In genomic region chr10:6052247-6053221, GRCh38 we compare ENCODE assay signal across 9 cellular contexts. TPM values are rescaled to one million over a fixed set of nuclear protein-coding genes. Genes with fewer than 3 reads are reported as not detected.
DNase-seq lines count a peak whose midpoint lies in the region; ATAC-seq and TF ChIP-seq lines count a peak whose summit lies in the region.
"Had no signal": no experiment of that assay in that cellular context is flagged by ENCODE, and none has a peak within 500 bp of the region (broad histone marks: within the 10 kb centered on the region; RNA-seq: fewer than 3 reads in every experiment).

No MANE protein-coding gene starts in this region.

- peak overlapping the region; percentile 0 for H3K4me3 ChIP-seq in CD8-positive, alpha-beta T cell (ENCODE audit: low read depth, low read length)
- no peak overlapping the region for H3K4me3 ChIP-seq in Karpas-422 (ENCODE audit: low read length)

- ATAC-seq in CD8-positive, alpha-beta T cell: peak; percentile 50
- ATAC-seq in HG03097 (IDR thresholded peaks at IDR 0.05; ENCODE audit: low FRiP score, unreplicated experiment): peak; percentile 27
- no peak for ATAC-seq in HG02970 (IDR thresholded peaks at IDR 0.05; ENCODE audit: low FRiP score, unreplicated experiment)

- no peaks in the 10 kb centered on the region for H3K36me3 Mint-ChIP-seq in CD8-positive, alpha-beta T cell
- no peaks in the 10 kb centered on the region for H3K36me3 Mint-ChIP-seq in immature natural killer cell

- H3K4me1 Mint-ChIP-seq in CD8-positive, alpha-beta T cell (ENCODE audit: low read depth): peaks cover 70% of the 10 kb centered on the region
- H3K4me1 Mint-ChIP-seq in immature natural killer cell: peaks cover 49 to 55% of the 10 kb centered on the region in 2 donors
- H3K4me1 Mint-ChIP-seq: nephron had no signal

- no peaks in the 10 kb centered on the region for H3K9me3 Mint-ChIP-seq in CD8-positive, alpha-beta T cell
- no peaks in the 10 kb centered on the region for H3K9me3 Mint-ChIP-seq in immature natural killer cell
- H3K9me3 Mint-ChIP-seq: nephron had no signal

- H3K79me2 ChIP-seq in Karpas-422 (ENCODE audit: low read length): no peaks in the 10 kb centered on the region

- TF ChIP-seq CTCF in CD8-positive, alpha-beta T cell (IDR thresholded peaks at IDR 0.05): no peak

- intact Hi-C loops in CD8-positive, alpha-beta T cell (cut with DNase I, micrococcal nuclease): loop anchor here (1.0 to 5.0 kb wide), 5 partner anchors 10 to 75 kb away; partner anchors contain the start of genes IL15RA (in 2 of the 2) and IL2RA (in 2 of the 2)

- H3K27ac ChIP-seq in CD8-positive, alpha-beta T cell (ENCODE audit: low read depth, low read length): no peak overlapping the region
- no peak overlapping the region for H3K27ac ChIP-seq in Karpas-422 (ENCODE audit: low read length)

- DNase-seq in CD8-positive, alpha-beta T cell: peak; percentile 41 to 84 (median 72)
- DNase-seq in activated CD8-positive, alpha-beta memory T cell treated with anti-CD3 and anti-CD28 coated beads for 1 hour (ENCODE audit: extremely low read depth in 1 of 2, low read depth in 1 of 2): peak; percentile 51 to 63
- DNase-seq in immature natural killer cell (peak; percentile 81 to 86 (median 82)), dermis blood vessel endothelial cell (no peak), Karpas-422 (no peak)
- peak; percentile 86 for DNase-seq in stimulated activated naive CD4-positive, alpha-beta T cell treated with Interleukin-2 at 50 U/mL for 16 hours (lab: John Stamatoyannopoulos, UW)

- H3K9me3 ChIP-seq in CD8-positive, alpha-beta T cell (ENCODE audit: low read length): no peaks in the 10 kb centered on the region
- H3K9me3 ChIP-seq in Karpas-422 (ENCODE audit: low read length): no peaks in the 10 kb centered on the region

- no peaks in the 10 kb centered on the region for H3K9me2 ChIP-seq in Karpas-422 (replicated peaks; ENCODE audit: insufficient read depth, low read length)

- H3K36me3 ChIP-seq in CD8-positive, alpha-beta T cell (ENCODE audit: insufficient read depth, low read length): no peaks in the 10 kb centered on the region
- no peaks in the 10 kb centered on the region for H3K36me3 ChIP-seq in Karpas-422 (ENCODE audit: insufficient read depth, low read length)

- H3K27me3 Mint-ChIP-seq in CD8-positive, alpha-beta T cell (ENCODE audit: low read depth): no peaks in the 10 kb centered on the region
- peaks cover 15 to 26% (median 21%) of the 10 kb centered on the region in 3 donors for H3K27me3 Mint-ChIP-seq in immature natural killer cell (ENCODE audit: low read depth in 3 of 3)

- H3K4me2 ChIP-seq in Karpas-422 (ENCODE audit: low read depth, low read length, poor library complexity, severe bottlenecking): no peak overlapping the region

- peak overlapping the region; percentile 66 for H3K4me3 Mint-ChIP-seq in CD8-positive, alpha-beta T cell
- peak overlapping the region; percentile 82 to 93 (median 85) for H3K4me3 Mint-ChIP-seq in immature natural killer cell
- H3K4me3 Mint-ChIP-seq: nephron had no signal

- no peaks in the 10 kb centered on the region for H3K27me3 ChIP-seq in CD8-positive, alpha-beta T cell (ENCODE audit: insufficient read depth, low read length)
- H3K27me3 ChIP-seq in Karpas-422 (ENCODE audit: low read length): no peaks in the 10 kb centered on the region; the same call in 1 of the 2 replicates

- H3K9ac ChIP-seq in Karpas-422 (ENCODE audit: low read length): no peak overlapping the region

- H3K27ac Mint-ChIP-seq in CD8-positive, alpha-beta T cell: peak overlapping the region; percentile 89
- H3K27ac Mint-ChIP-seq in immature natural killer cell: peak overlapping the region; percentile 82 to 98 (median 93)
- H3K27ac Mint-ChIP-seq: nephron had no signal

- H2AFZ ChIP-seq in Karpas-422 (ENCODE audit: low read length): no peak overlapping the region

- CTCF ChIA-PET in CD8-positive, alpha-beta T cell (lab: Charles Lee): interaction anchor here (1.2 to 7.2 kb wide), 5 partner anchors 14 to 38 kb away, joined by 3 to 78 read pairs (median 29); no protein-coding TSS in a partner anchor

- POLR2A ChIA-PET in CD8-positive, alpha-beta T cell (lab: Charles Lee): interaction anchor here (0.9 to 4.0 kb wide), 4 partner anchors 9 to 543 kb away, joined by 3 to 23 read pairs (median 3); no protein-coding TSS in a partner anchor

- no peaks in the 10 kb centered on the region for H4K20me1 ChIP-seq in Karpas-422 (ENCODE audit: insufficient read depth, low read depth, low read length)

- H3K4me1 ChIP-seq in CD8-positive, alpha-beta T cell (ENCODE audit: insufficient read depth, low read length): peaks cover 35% of the 10 kb centered on the region
- H3K4me1 ChIP-seq in Karpas-422 (ENCODE audit: low read length): peaks cover 17% of the 10 kb centered on the region

RNA-seq across cellular contexts. Expression of gene IL2RA, which starts 9.6 kb away (rescaled TPM):
- total RNA-seq in CD8-positive, alpha-beta T cell: 1 to 10 TPM; 1.8 to 2.5 TPM
- polyA plus RNA-seq in immature natural killer cell: 1 to 10 TPM; 2.7 to 3.9 (median 3.6) TPM
- not detected in 2 replicates for total RNA-seq in dermis blood vessel endothelial cell
- 1.6 TPM in 1 of 2 replicates, not detected in the other for total RNA-seq in Karpas-422 (2014; rRNA removed; shearing (Covaris generic); ENCODE audit: low replicate concordance)

RNA-seq across cellular contexts. Expression of gene RBM17, which starts 36.3 kb away (rescaled TPM):
- total RNA-seq in CD8-positive, alpha-beta T cell: 100 to 1,000 TPM; 151 to 160 TPM
- 10 to 100 TPM; 30.9 to 91.5 (median 55.5) TPM for polyA plus RNA-seq in immature natural killer cell
- total RNA-seq in dermis blood vessel endothelial cell: 65.3 and 67.9 TPM in 2 replicates
- 72.5 and 96.5 TPM in 2 replicates for total RNA-seq in Karpas-422 (2014; rRNA removed; shearing (Covaris generic); ENCODE audit: low replicate concordance)

Comparison
In these comparisons a context has a peak if more than half of its experiments do, and no peak if none do; other contexts are left out.
1. DNase-seq: peak in CD8-positive, alpha-beta T cell (7 of 7), activated CD8-positive, alpha-beta memory T cell treated with anti-CD3 and anti-CD28 coated beads for 1 hour (2 of 2), immature natural killer cell (3 of 3) and stimulated activated naive CD4-positive, alpha-beta T cell treated with Interleukin-2 at 50 U/mL for 16 hours (single experiment); none in dermis blood vessel endothelial cell (single experiment) and Karpas-422 (single experiment).